ENCODE assay signal across 8 cellular contexts in genomic region chr3:9792405-9793160, GRCh38. TPM values are rescaled to one million over a fixed set of nuclear protein-coding genes. Genes with fewer than 3 reads are reported as not detected.
DNase-seq lines count a peak whose midpoint lies in the region; ATAC-seq, FAIRE-seq and TF ChIP-seq lines count a peak whose summit lies in the region.

Gene ARPC4 (plus strand): TSS chr3:9793082. CDS start chr3:9793122, 40 bp downstream.
Gene TADA3 (minus strand): TSS chr3:9792473. CDS start chr3:9791466, 1,007 bp downstream.

- H3K4me2 ChIP-seq in HepG2 (ENCODE audit: low read depth, low read length) = peak within 1 kb of the TSS; percentile 92

- TF ChIP-seq POLR2A in HepG2 (IDR thresholded peaks at IDR 0.05; ENCODE audit: insufficient read depth in 1 of 2, low read depth in 2 of 2, low read length in 2 of 2) = peak; percentile 52

- intact Hi-C loops in dendritic cell treated with granulocyte-macrophage colony-stimulating factor and Interleukin-4, amounts not matched to agents 40 ng/mL and 50 ng/mL, for 4 days (cut with micrococcal nuclease) = loop anchor here (1.0 to 2.0 kb wide), 2 partner anchors 42 to 61 kb away; partner anchors contain the start of gene BRPF1
- intact Hi-C loops in HepG2 (cut with micrococcal nuclease; ENCODE audit: unreplicated experiment) = loop anchor here (2.0 kb wide), 1 partner anchor 62 kb away; the partner anchor contains the start of gene BRPF1

- H3K4me3 ChIP-seq in HepG2 (replicated peaks in 1 of 3; ENCODE audit: insufficient read depth in 1 of 3, low read depth in 2 of 3, low read length in 3 of 3) = peak within 1 kb of the TSS; percentile 72 to 93 (median 93)

- H3K27me3 ChIP-seq in HepG2 (ENCODE audit: control insufficient read depth in 1 of 2, insufficient read depth in 2 of 2, low read length in 2 of 2) = peaks cover 0 to 5% of the 10 kb centered on the region in 2 experiments; a peak in 1 of 5 replicates

- H4K20me1 ChIP-seq in HepG2 (ENCODE audit: insufficient read depth, low read length) = no peaks in the 10 kb centered on the region; the same call in 1 of the 2 replicates

- H3K4me3 Mint-ChIP-seq in dendritic cell treated with granulocyte-macrophage colony-stimulating factor and Interleukin-4, amounts not matched to agents 40 ng/mL and 50 ng/mL, for 4 days = peak within 1 kb of the TSS; percentile 95

- DNase-seq in CD1c-positive myeloid dendritic cell (ENCODE audit: extremely low spot score) (peak; percentile 94), NCI-H774 (lab: John Stamatoyannopoulos, UW) (peak; percentile 89), HepG2 (ENCODE audit: low spot score) (peak; percentile 90)
- DNase-seq in activated CD4-positive, alpha-beta T cell treated with anti-CD3 and anti-CD28 coated beads, Interleukin-2, amount 50 U/mL, for 4 hours = peak; percentile 88 to 89
- peak; percentile 84 for DNase-seq in stimulated activated CD4-positive, alpha-beta T cell treated with anti-CD3 and anti-CD28 coated beads, Interleukin-2, amount 100 ng/mL, for 48 hours

- H3K36me3 ChIP-seq in HepG2 (replicated peaks in 1 of 2; ENCODE audit: control insufficient read depth in 1 of 2, insufficient read depth in 2 of 2, low read length in 2 of 2) = peaks cover 6 to 34% of the 10 kb centered on the region in 2 experiments; a peak in 4 of 5 replicates

- FAIRE-seq in HepG2 (lab: Jason Lieb, UNC) = peak; percentile 90

- peak within 1 kb of the TSS; percentile 97 for H3K27ac ChIP-seq in HepG2 (ENCODE audit: extremely low read length, insufficient read depth, low read length)

- WGBS in HepG2 (ENCODE audit: low lambda C conversion rate) = 1% methylated on average over 38 of the region's 65 CpGs

- peaks cover 32% of the 10 kb centered on the region for H3K79me2 ChIP-seq in HepG2 (ENCODE audit: insufficient read depth, low read length)

- H3K4me1 Mint-ChIP-seq in dendritic cell treated with granulocyte-macrophage colony-stimulating factor and Interleukin-4, amounts not matched to agents 40 ng/mL and 50 ng/mL, for 4 days (ENCODE audit: low read depth) = peaks cover 59% of the 10 kb centered on the region

- H3K9me3 ChIP-seq in HepG2 (ENCODE audit: low read length) = no peaks in the 10 kb centered on the region

- H3K36me3 Mint-ChIP-seq in dendritic cell treated with granulocyte-macrophage colony-stimulating factor and Interleukin-4, amounts not matched to agents 40 ng/mL and 50 ng/mL, for 4 days (ENCODE audit: low read depth) = peaks cover 94% of the 10 kb centered on the region

- TF ChIP-seq EP300 in HepG2 (IDR thresholded peaks at IDR 0.05; ENCODE audit: low read depth in 2 of 2, low read length in 2 of 2) (no peak), HepG2 (CRISPR knock-in tag; IDR thresholded peaks at IDR 0.05; ENCODE audit: borderline replicate concordance) (no peak)

- TF ChIP-seq CTCF in HepG2 (CRISPR knock-in tag; IDR thresholded peaks at IDR 0.05) = no peak

- ATAC-seq in GM19438 (IDR thresholded peaks at IDR 0.05; ENCODE audit: low read depth, unreplicated experiment) = peak; percentile 82
- ATAC-seq in HG03571 (IDR thresholded peaks at IDR 0.05; ENCODE audit: unreplicated experiment) = peak; percentile 84
- peak; percentile 93 for ATAC-seq in HepG2

- no peaks in the 10 kb centered on the region for H3K9me3 Mint-ChIP-seq in dendritic cell treated with granulocyte-macrophage colony-stimulating factor and Interleukin-4, amounts not matched to agents 40 ng/mL and 50 ng/mL, for 4 days

- peak within 1 kb of the TSS; percentile 25 for H2AFZ ChIP-seq in HepG2 (ENCODE audit: low read length)

- in situ Hi-C loops in HepG2 (cut with HindIII; ENCODE audit: extremely low pct_ligation_motif_present, low pct_unique_long_range_greater_than_20kb) = no loop called here

- CTCF ChIA-PET in HepG2 (lab: Yijun Ruan, JAX; ENCODE audit: low intra/inter-chr PET ratio, low total read pairs) = no interaction called here

- H3K4me1 ChIP-seq in HepG2 (ENCODE audit: insufficient read depth, low read length) = peaks cover 28% of the 10 kb centered on the region

- POLR2A ChIA-PET in HepG2 (lab: Yijun Ruan, JAX) = interaction anchor here (0.5 to 1.8 kb wide), 36 partner anchors 9 to 471 kb away, joined by 3 to 33 read pairs (median 4); partner anchors contain the start of genes BRPF1, CAMK1, CRELD1 and EMC3

- H3K27me3 Mint-ChIP-seq in dendritic cell treated with granulocyte-macrophage colony-stimulating factor and Interleukin-4, amounts not matched to agents 40 ng/mL and 50 ng/mL, for 4 days = no peaks in the 10 kb centered on the region

- TF ChIP-seq RAD21 in HepG2 (CRISPR knock-in tag; IDR thresholded peaks at IDR 0.05) = peak; percentile 30; the same call in 1 of the 2 replicates

- no TSS peak for BruUV-seq in HepG2 (replicated peaks; lab: Mats Ljungman, UMichigan)

- peak within 1 kb of the TSS; percentile 100 for H3K27ac Mint-ChIP-seq in dendritic cell treated with granulocyte-macrophage colony-stimulating factor and Interleukin-4, amounts not matched to agents 40 ng/mL and 50 ng/mL, for 4 days

- peak within 1 kb of the TSS; percentile 95 for H3K9ac ChIP-seq in HepG2 (ENCODE audit: insufficient read depth, low read depth, low read length)

TF ChIP-seq in HepG2, 621 proteins besides CTCF, POLR2A, EP300 and RAD21 (continues in another document):
- peak; percentile 75 for TF ChIP-seq SRSF1 (optimal IDR thresholded peaks at IDR 0.05; ENCODE audit: low read depth, low read length)
- TF ChIP-seq ADNP (CRISPR knock-in tag; IDR thresholded peaks at IDR 0.05) = no peak
- no peak for TF ChIP-seq ATF6 (CRISPR knock-in tag; conservative IDR thresholded peaks at IDR 0.05)
- TF ChIP-seq MIXL1 (CRISPR knock-in tag; IDR thresholded peaks at IDR 0.05) = no peak

RNA-seq across cellular contexts. Expression of gene ARPC4, which starts in this region (rescaled TPM):
- 73.9 and 83.6 TPM in 2 replicates for total RNA-seq in HepG2 (2016; rRNA removed; fragmentation: Illumina TruSeq; extraction: Trizol)
- 33.6 and 36.2 TPM in 2 replicates for total RNA-seq in HepG2 (2016; cell fraction: cytosol; rRNA removed; fragmentation: Illumina TruSeq; extraction: Trizol; ENCODE audit: low read depth)
- total RNA-seq in HepG2 (2016; cell fraction: insoluble cytoplasmic fraction; rRNA removed; fragmentation: Illumina TruSeq; extraction: Trizol) = 70.0 and 87.2 TPM in 2 replicates
- total RNA-seq in HepG2 (2016; cell fraction: membrane; rRNA removed; fragmentation: Illumina TruSeq; extraction: Trizol) = 53.3 and 56.0 TPM in 2 replicates
- 59.7 and 66.4 TPM in 2 replicates for total RNA-seq in HepG2 (2016; cell fraction: nucleus; rRNA removed; fragmentation: Illumina TruSeq; extraction: Trizol)
- 27.2 and 30.1 TPM in 2 replicates for polyA plus RNA-seq in HepG2 (2011; rRNA removed)
- 38.6 and 40.7 TPM in 2 replicates for polyA plus RNA-seq in HepG2 (2011; cell fraction: cytosol; rRNA removed)
- polyA plus RNA-seq in HepG2 (2011; cell fraction: nucleus; rRNA removed) = 29.3 and 34.8 TPM in 2 replicates
- 27.0 and 41.3 TPM in 2 replicates for polyA plus RNA-seq in HepG2 (2012)
- 28.3 and 37.9 TPM in 2 replicates for polyA plus RNA-seq in HepG2 (2016; cell fraction: cytosol; fragmentation: Illumina TruSeq; extraction: Trizol; ENCODE audit: low read depth)
- polyA plus RNA-seq in HepG2 (2016; cell fraction: insoluble cytoplasmic fraction; fragmentation: Illumina TruSeq; extraction: Trizol; ENCODE audit: low read depth) = 75.5 and 85.0 TPM in 2 replicates
- polyA plus RNA-seq in HepG2 (2016; cell fraction: membrane; fragmentation: Illumina TruSeq; extraction: Trizol; ENCODE audit: low read depth) = 43.0 TPM in 2 replicates
- polyA plus RNA-seq in HepG2 (2016; cell fraction: nucleus; fragmentation: Illumina TruSeq; extraction: Trizol; ENCODE audit: insufficient read depth, low read depth) = 75.8 and 91.3 TPM in 2 replicates
- polyA minus RNA-seq in HepG2 (2011; rRNA and poly(A)+ RNA removed; ENCODE audit: low replicate concordance) = 36.5 and 108 TPM in 2 replicates
- 34.9 and 44.1 TPM in 2 replicates for polyA minus RNA-seq in HepG2 (2011; cell fraction: cytosol; rRNA and poly(A)+ RNA removed)
- 62.7 and 78.3 TPM in 2 replicates for polyA minus RNA-seq in HepG2 (2011; cell fraction: nucleus; rRNA and poly(A)+ RNA removed)

RNA-seq across cellular contexts. Expression of gene TADA3, which starts in this region (rescaled TPM):
- 37.1 and 43.3 TPM in 2 replicates for total RNA-seq in HepG2 (2016; rRNA removed; fragmentation: Illumina TruSeq; extraction: Trizol)
- total RNA-seq in HepG2 (2016; cell fraction: cytosol; rRNA removed; fragmentation: Illumina TruSeq; extraction: Trizol; ENCODE audit: low read depth) = 40.6 and 44.9 TPM in 2 replicates
- 36.0 and 42.7 TPM in 2 replicates for total RNA-seq in HepG2 (2016; cell fraction: insoluble cytoplasmic fraction; rRNA removed; fragmentation: Illumina TruSeq; extraction: Trizol)
- 75.9 and 78.8 TPM in 2 replicates for total RNA-seq in HepG2 (2016; cell fraction: membrane; rRNA removed; fragmentation: Illumina TruSeq; extraction: Trizol)
- total RNA-seq in HepG2 (2016; cell fraction: nucleus; rRNA removed; fragmentation: Illumina TruSeq; extraction: Trizol) = 19.3 and 22.3 TPM in 2 replicates
- 32.1 and 34.4 TPM in 2 replicates for polyA plus RNA-seq in HepG2 (2011; rRNA removed)
- 33.5 and 41.6 TPM in 2 replicates for polyA plus RNA-seq in HepG2 (2011; cell fraction: cytosol; rRNA removed)
- 31.8 and 32.8 TPM in 2 replicates for polyA plus RNA-seq in HepG2 (2011; cell fraction: nucleus; rRNA removed)
- polyA plus RNA-seq in HepG2 (2012) = 29.5 and 31.4 TPM in 2 replicates
- 76.9 and 79.2 TPM in 2 replicates for polyA plus RNA-seq in HepG2 (2016; cell fraction: cytosol; fragmentation: Illumina TruSeq; extraction: Trizol; ENCODE audit: low read depth)
- 59.1 and 65.5 TPM in 2 replicates for polyA plus RNA-seq in HepG2 (2016; cell fraction: insoluble cytoplasmic fraction; fragmentation: Illumina TruSeq; extraction: Trizol; ENCODE audit: low read depth)
- 95.4 and 101 TPM in 2 replicates for polyA plus RNA-seq in HepG2 (2016; cell fraction: membrane; fragmentation: Illumina TruSeq; extraction: Trizol; ENCODE audit: low read depth)
- 46.7 and 52.3 TPM in 2 replicates for polyA plus RNA-seq in HepG2 (2016; cell fraction: nucleus; fragmentation: Illumina TruSeq; extraction: Trizol; ENCODE audit: insufficient read depth, low read depth)
- 35.7 and 37.3 TPM in 2 replicates for polyA minus RNA-seq in HepG2 (2011; rRNA and poly(A)+ RNA removed; ENCODE audit: low replicate concordance)
- 27.4 and 29.7 TPM in 2 replicates for polyA minus RNA-seq in HepG2 (2011; cell fraction: cytosol; rRNA and poly(A)+ RNA removed)
- 12.6 and 14.8 TPM in 2 replicates for polyA minus RNA-seq in HepG2 (2011; cell fraction: nucleus; rRNA and poly(A)+ RNA removed)

Comparison
In these comparisons a context has a peak if more than half of its experiments do, and no peak if none do; other contexts are left out.
1. Peak in every context shown above with its lines: DNase-seq, ATAC-seq, H3K4me3 ChIP-seq and H3K27ac ChIP-seq.